ENCODE assay signal across 9 cellular contexts in genomic region chr1:5994713-5995621, GRCh38. TPM values are rescaled to one million over a fixed set of nuclear protein-coding genes. Genes with fewer than 3 reads are reported as not detected.
A peak's percentile ranks its signal among the peaks of the same experiment; 100 is the strongest.
DNase-seq lines count a peak whose midpoint lies in the region; ATAC-seq lines count a peak whose summit lies in the region.
"Had no signal": no experiment of that assay in that cellular context is flagged by ENCODE, and none has a peak within 500 bp of the region (broad histone marks: within the 10 kb centered on the region; RNA-seq: fewer than 3 reads in every experiment).

No MANE protein-coding gene starts in this region.

- peak; percentile 50 for DNase-seq in GM19238 (ENCODE audit: insufficient read length, low spot score)
- peak; percentile 61 to 74 for DNase-seq in activated CD4-positive, alpha-beta T cell treated with anti-CD3 and anti-CD28 coated beads, Interleukin-2, amount 50 U/mL, for 48 hours
- peak; percentile 54 for DNase-seq in effector CD4-positive, alpha-beta T cell
- peak in 2 of 3 donors; percentile 27 to 32 for DNase-seq in stimulated activated CD4-positive, alpha-beta T cell treated with anti-CD3 and anti-CD28 coated beads, TNF-alpha, amount 100 ng/mL, for 48 hours (ENCODE audit: low read depth in 3 of 3)
- no peak for DNase-seq in NCI-H345 (lab: John Stamatoyannopoulos, UW)
- no peak for DNase-seq in ecto neural progenitor cell (ENCODE audit: low spot score)
- no peak for DNase-seq in left lobe of liver (ENCODE audit: low spot score)
- DNase-seq: NCI-H187 had no signal

- no peak for ATAC-seq in HG03280 (IDR thresholded peaks at IDR 0.05; ENCODE audit: unreplicated experiment)
- ATAC-seq in left lobe of liver, result no peak

RNA-seq across cellular contexts. Expression of gene NPHP4, which starts 2.7 kb away (rescaled TPM):
- total RNA-seq in left lobe of liver, result 4.5 TPM

RNA-seq across cellular contexts. Expression of gene KCNAB2, which starts 50.7 kb away (rescaled TPM):
- 6.9 TPM for total RNA-seq in left lobe of liver

Comparison
In these comparisons a context has a peak if more than half of its experiments do, and no peak if none do; other contexts are left out.
1. DNase-seq: peak in GM19238 (single experiment), activated CD4-positive, alpha-beta T cell treated with anti-CD3 and anti-CD28 coated beads, Interleukin-2, amount 50 U/mL, for 48 hours (2 of 2), effector CD4-positive, alpha-beta T cell (single experiment) and stimulated activated CD4-positive, alpha-beta T cell treated with anti-CD3 and anti-CD28 coated beads, TNF-alpha, amount 100 ng/mL, for 48 hours (2 of 3); none in NCI-H345 (single experiment), ecto neural progenitor cell (single experiment) and left lobe of liver (single experiment).